ENCODE assay signal across 9 cellular contexts in genomic region chr6:30781362-30781696, GRCh38. TPM values are rescaled to one million over a fixed set of nuclear protein-coding genes. Genes with fewer than 3 reads are reported as not detected.
A peak's percentile ranks its signal among the peaks of the same experiment; 100 is the strongest.
DNase-seq lines count a peak whose midpoint lies in the region; ATAC-seq, FAIRE-seq and TF ChIP-seq lines count a peak whose summit lies in the region.
"Had no signal": no experiment of that assay in that cellular context is flagged by ENCODE, and none has a peak within 500 bp of the region (broad histone marks: within the 10 kb centered on the region; RNA-seq: fewer than 3 reads in every experiment).

No MANE protein-coding gene starts in this region.

- peak overlapping the region; percentile 83 for H3K4me2 ChIP-seq in keratinocyte (ENCODE audit: control insufficient read depth, extremely low read depth, insufficient read depth, low read depth, low read length)

- H3K4me3 ChIP-seq in keratinocyte (ENCODE audit: control insufficient read depth in 2 of 3, extremely low read depth in 1 of 3, insufficient read depth in 2 of 3, low read depth in 1 of 3, low read length in 3 of 3) = no peak overlapping the region
- peak overlapping the region; percentile 6 to 60 for H3K4me3 ChIP-seq in stomach smooth muscle (ENCODE audit: low read length in 2 of 2)
- H3K4me3 ChIP-seq in mucosa of descending colon = no peak overlapping the region

- no peak for TF ChIP-seq CTCF in keratinocyte (optimal IDR thresholded peaks at IDR 0.05 in 1 of 3, IDR thresholded peaks at IDR 0.05 in 1 of 3, conservative IDR thresholded peaks at IDR 0.05 in 1 of 3; ENCODE audit: extremely low read depth in 1 of 3, insufficient read depth in 2 of 3, low read length in 3 of 3)
- TF ChIP-seq CTCF in mucosa of descending colon (IDR thresholded peaks at IDR 0.05) = no peak

- H3K27me3 ChIP-seq in keratinocyte (ENCODE audit: control insufficient read depth, extremely low read depth, insufficient read depth, low read length) (no peaks in the 10 kb centered on the region), stomach smooth muscle (ENCODE audit: control insufficient read depth in 1 of 2, insufficient read depth in 2 of 2, low read length in 2 of 2) (no peaks in the 10 kb centered on the region)

- 67 to 88% (median 79%) methylated on average over 4 of the region's 4 CpGs for WGBS in adipose tissue, 3 donors

- H3K36me3 ChIP-seq in keratinocyte (ENCODE audit: control insufficient read depth in 2 of 2, extremely low read depth in 1 of 2, insufficient read depth in 2 of 2, low read length in 2 of 2) (no peaks in the 10 kb centered on the region), stomach smooth muscle (ENCODE audit: control insufficient read depth in 2 of 2, insufficient read depth in 2 of 2, low read length in 2 of 2) (no peaks in the 10 kb centered on the region), mucosa of descending colon (ENCODE audit: low read depth) (no peaks in the 10 kb centered on the region)

- H4K20me1 ChIP-seq in keratinocyte (ENCODE audit: control insufficient read depth, extremely low read depth, insufficient read depth, low read length) = no peaks in the 10 kb centered on the region

- dilution Hi-C loops in keratinocyte (cut with MboI; ENCODE audit: extremely low pct_ligation_motif_present, low sequenced_read_pairs) = no loop called here

- H3K4me1 ChIP-seq in keratinocyte (ENCODE audit: control insufficient read depth, extremely low read depth, insufficient read depth, low read length) (peaks cover 38% of the 10 kb centered on the region), stomach smooth muscle (ENCODE audit: control insufficient read depth, insufficient read depth, low read length) (peaks cover 35% of the 10 kb centered on the region), mucosa of descending colon (ENCODE audit: low read depth) (peaks cover 45% of the 10 kb centered on the region)

- no peak for FAIRE-seq in keratinocyte (lab: Jason Lieb, UNC)
- FAIRE-seq: A204.1 had no signal

- H3K79me2 ChIP-seq in keratinocyte (ENCODE audit: control insufficient read depth, insufficient read depth, low read length) = no peaks in the 10 kb centered on the region

- H3K9me3 ChIP-seq in keratinocyte (ENCODE audit: control insufficient read depth, low read depth, low read length) = no peaks in the 10 kb centered on the region
- H3K9me3 ChIP-seq in stomach smooth muscle (ENCODE audit: control insufficient read depth in 2 of 2, low read length in 2 of 2) = no peaks in the 10 kb centered on the region
- H3K9me3 ChIP-seq in mucosa of descending colon = no peaks in the 10 kb centered on the region

- ATAC-seq in mucosa of descending colon = no peak
- ATAC-seq in activated CD4-positive, CD25-positive, alpha-beta regulatory T cell treated with anti-CD3 and anti-CD28 coated beads, Interleukin-2, amount 50 U/mL, for 24 hours = no peak

- DNase-seq in DMS 273 (lab: John Stamatoyannopoulos, UW; ENCODE audit: unreplicated experiment) = peak; percentile 80
- DNase-seq in DMS 273 treated with DMSO at 0.1 percent for 48 hours (lab: John Stamatoyannopoulos, UW) = no peak
- no peak for DNase-seq in keratinocyte (ENCODE audit: low read depth, low spot score)
- no peak for DNase-seq in mucosa of descending colon
- DNase-seq in iPS-NIHi7 (ENCODE audit: extremely low spot score) = no peak

- intact Hi-C loops in mucosa of descending colon (cut with DNase I, micrococcal nuclease) = no loop called here

- peak overlapping the region; percentile 35 for H3K27ac ChIP-seq in adipose tissue (ENCODE audit: low read depth, low read length)
- peak overlapping the region; percentile 95 for H3K27ac ChIP-seq in keratinocyte (ENCODE audit: control insufficient read depth, insufficient read depth, low read length)
- peak overlapping the region; percentile 92 for H3K27ac ChIP-seq in stomach smooth muscle (ENCODE audit: low read length)

- no peak overlapping the region for H2AFZ ChIP-seq in keratinocyte (ENCODE audit: control insufficient read depth, low read length)

- no peaks in the 10 kb centered on the region for H3K9me1 ChIP-seq in keratinocyte (ENCODE audit: control insufficient read depth, extremely low read depth, insufficient read depth, low read length)

- H3K9ac ChIP-seq in keratinocyte (ENCODE audit: control insufficient read depth, extremely low read depth, insufficient read depth, low read length) (peak overlapping the region; percentile 71), stomach smooth muscle (ENCODE audit: low read length in 2 of 2) (peak overlapping the region; percentile 68 to 71)

RNA-seq across cellular contexts. Expression of gene IER3, which starts 37.0 kb away (rescaled TPM):
- 100 to 1,000 TPM in 1 of 3 donors, 10 to 100 TPM in 2; 41.6 to 402 (median 45.5) TPM for polyA plus RNA-seq in adipose tissue
- polyA plus RNA-seq in keratinocyte = 171 to 289 TPM (median 277 TPM) in 3 replicates
- polyA plus RNA-seq in keratinocyte (2011; ENCODE audit: low read depth) = 212 TPM
- polyA plus RNA-seq in keratinocyte (2011; cell fraction: cytosol; rRNA removed) = 139 and 176 TPM in 2 replicates
- 516 and 549 TPM in 2 replicates for polyA plus RNA-seq in keratinocyte (2011; cell fraction: nucleus; rRNA removed)
- polyA plus RNA-seq in keratinocyte (2012; ENCODE audit: low replicate concordance) = 226 and 373 TPM in 2 replicates
- 46.6 to 116 TPM (median 58.4 TPM) in 3 replicates for polyA minus RNA-seq in keratinocyte
- polyA minus RNA-seq in keratinocyte (2011; cell fraction: cytosol; rRNA and poly(A)+ RNA removed) = 239 TPM
- 82.4 and 85.6 TPM in 2 replicates for polyA minus RNA-seq in keratinocyte (2011; cell fraction: nucleus; rRNA and poly(A)+ RNA removed)
- 100 to 1,000 TPM in 1 of 3 donors, 10 to 100 TPM in 2; 64.0 to 183 (median 67.6) TPM for total RNA-seq in mucosa of descending colon

RNA-seq across cellular contexts. Expression of gene FLOT1, which starts 38.8 kb away (rescaled TPM):
- polyA plus RNA-seq in adipose tissue (100 to 1,000 TPM in 2 of 3 donors, 10 to 100 TPM in 1; 87.0 to 229 (median 221) TPM), keratinocyte (21.6 to 23.8 TPM (median 22.1 TPM) in 3 replicates)
- polyA plus RNA-seq in keratinocyte (2011; ENCODE audit: low read depth) = 52.5 TPM
- 14.9 and 21.3 TPM in 2 replicates for polyA plus RNA-seq in keratinocyte (2011; cell fraction: cytosol; rRNA removed)
- 21.6 and 22.0 TPM in 2 replicates for polyA plus RNA-seq in keratinocyte (2011; cell fraction: nucleus; rRNA removed)
- 19.5 and 22.0 TPM in 2 replicates for polyA plus RNA-seq in keratinocyte (2012; ENCODE audit: low replicate concordance)
- 23.2 to 52.7 TPM (median 25.6 TPM) in 3 replicates for polyA minus RNA-seq in keratinocyte
- polyA minus RNA-seq in keratinocyte (2011; cell fraction: cytosol; rRNA and poly(A)+ RNA removed) = 16.3 TPM
- 14.8 and 19.5 TPM in 2 replicates for polyA minus RNA-seq in keratinocyte (2011; cell fraction: nucleus; rRNA and poly(A)+ RNA removed)
- total RNA-seq in mucosa of descending colon = 100 to 1,000 TPM; 133 to 175 (median 152) TPM

Comparison
In these comparisons a context has a peak if more than half of its experiments do, and no peak if none do; other contexts are left out.
1. H3K27ac ChIP-seq: peak in every context shown above with its lines; median percentile 95 in keratinocyte; 92 in stomach smooth muscle; 35 in adipose tissue.
2. H3K4me3 ChIP-seq: peak in stomach smooth muscle (2 of 2); none in keratinocyte (0 of 3) and mucosa of descending colon (single experiment).